ENCODE assay signal across 12 cellular contexts in the genomic region with DNA sequence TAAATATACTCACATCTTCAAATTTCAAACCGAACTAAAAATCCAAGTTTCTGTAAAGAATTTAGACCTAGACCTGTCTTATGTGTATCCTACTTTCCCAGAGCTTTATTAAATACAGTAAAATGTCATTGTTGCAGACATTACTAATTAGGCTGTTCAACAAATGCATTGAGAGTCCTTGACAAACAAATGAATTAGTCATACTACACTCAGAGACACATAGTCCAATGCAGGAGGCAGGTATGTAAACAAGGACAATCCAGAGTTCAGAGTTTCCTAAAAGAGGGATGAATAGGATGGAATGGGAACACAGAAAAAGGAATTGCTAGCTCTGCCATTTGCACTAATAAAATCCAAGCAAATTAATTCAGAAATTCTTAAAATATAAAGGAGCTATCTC. TPM values are rescaled to one million over a fixed set of nuclear protein-coding genes. Genes with fewer than 3 reads are reported as not detected.
DNase-seq lines count a peak whose midpoint lies in the region; ATAC-seq and TF ChIP-seq lines count a peak whose summit lies in the region.
"Had no signal": no experiment of that assay in that cellular context is flagged by ENCODE, and none has a peak within 500 bp of the region (broad histone marks: within the 10 kb centered on the region; RNA-seq: fewer than 3 reads in every experiment).

No MANE protein-coding gene starts in this region.

- H3K36me3 Mint-ChIP-seq in stimulated activated memory B cell treated with anti-CD40 and anti-IgM and Interleukin-4, amounts not matched to agents 10 μg/mL and 1 μg/mL and 100 μg/mL, for 72 hours = no peaks in the 10 kb centered on the region

- H3K9ac ChIP-seq in OCI-LY3 (ENCODE audit: low read length) (no peak overlapping the region), iPS-20b (ENCODE audit: low read depth, low read length) (no peak overlapping the region)

- H3K4me1 Mint-ChIP-seq in stimulated activated memory B cell treated with anti-CD40 and anti-IgM and Interleukin-4, amounts not matched to agents 10 μg/mL and 1 μg/mL and 100 μg/mL, for 72 hours = peaks cover 30% of the 10 kb centered on the region

- no peaks in the 10 kb centered on the region for H3K4me1 ChIP-seq in breast epithelium
- H3K4me1 ChIP-seq in OCI-LY3 (ENCODE audit: low read length) = peaks cover 22% of the 10 kb centered on the region
- peaks cover 21% of the 10 kb centered on the region for H3K4me1 ChIP-seq in iPS-20b (ENCODE audit: insufficient read depth, low read length)
- H3K4me1 ChIP-seq in transverse colon = peaks cover 0 to 28% (median 17%) of the 10 kb centered on the region in 4 donors

- no peaks in the 10 kb centered on the region for H3K27me3 Mint-ChIP-seq in stimulated activated memory B cell treated with anti-CD40 and anti-IgM and Interleukin-4, amounts not matched to agents 10 μg/mL and 1 μg/mL and 100 μg/mL, for 72 hours

- H3K4me2 ChIP-seq in OCI-LY3 (ENCODE audit: low read length) = 0 out of 2 replicates have a peak overlapping the region, but pooled peaks have one; percentile 70

- no peak overlapping the region for H3K27ac Mint-ChIP-seq in stimulated activated memory B cell treated with anti-CD40 and anti-IgM and Interleukin-4, amounts not matched to agents 10 μg/mL and 1 μg/mL and 100 μg/mL, for 72 hours

- no peak for TF ChIP-seq POLR2A in breast epithelium (IDR thresholded peaks at IDR 0.05)
- TF ChIP-seq POLR2A in transverse colon (IDR thresholded peaks at IDR 0.05) = no peak

- H2AFZ ChIP-seq in OCI-LY3 (ENCODE audit: low read depth, low read length) = no peak overlapping the region

- H3K9me3 Mint-ChIP-seq in stimulated activated memory B cell treated with anti-CD40 and anti-IgM and Interleukin-4, amounts not matched to agents 10 μg/mL and 1 μg/mL and 100 μg/mL, for 72 hours = no peaks in the 10 kb centered on the region

- H3K79me2 ChIP-seq in OCI-LY3 (ENCODE audit: low read length) = peaks cover 29% of the 10 kb centered on the region

- H3K4me3 Mint-ChIP-seq in stimulated activated memory B cell treated with anti-CD40 and anti-IgM and Interleukin-4, amounts not matched to agents 10 μg/mL and 1 μg/mL and 100 μg/mL, for 72 hours = no peak overlapping the region

- in situ Hi-C loops in T47D (cut with HindIII; ENCODE audit: low pct_unique_long_range_greater_than_20kb, low sequenced_read_pairs) (no loop called here), transverse colon (cut with MboI; ENCODE audit: low pct_ligation_motif_present in 1 of 4, low pct_unique_long_range_greater_than_20kb in 1 of 4, low sequenced_read_pairs in 3 of 4) (no loop called here)

- H3K36me3 ChIP-seq in breast epithelium (no peaks in the 10 kb centered on the region), OCI-LY3 (replicated peaks; ENCODE audit: low read depth, low read length) (peaks cover 14% of the 10 kb centered on the region), iPS-20b (ENCODE audit: insufficient read depth, low read depth, low read length) (no peaks in the 10 kb centered on the region), transverse colon (no peaks in the 10 kb centered on the region)
- H3K36me3 ChIP-seq: tibial nerve had no signal

- no peak for ATAC-seq in GM21360 (IDR thresholded peaks at IDR 0.05; ENCODE audit: unreplicated experiment)
- ATAC-seq in stimulated activated memory B cell treated with anti-CD40 and anti-IgM and Interleukin-4, amounts not matched to agents 10 μg/mL and 1 μg/mL and 100 μg/mL, for 72 hours = no peak
- ATAC-seq: GM12878 had no signal

- H4K20me1 ChIP-seq in OCI-LY3 (ENCODE audit: insufficient read depth, low read length) = peaks cover 20% of the 10 kb centered on the region

- intact Hi-C loops in breast epithelium (cut with DNase I; ENCODE audit: low total_unique reads) = no loop called here
- intact Hi-C loops in transverse colon (cut with DNase I; ENCODE audit: low total_unique reads) = no loop called here

- no peaks in the 10 kb centered on the region for H3K27me3 ChIP-seq in breast epithelium
- 0 out of 2 replicates have a peak, but pooled peaks cover 8% of the 10 kb centered on the region for H3K27me3 ChIP-seq in OCI-LY3 (ENCODE audit: low read depth, low read length)
- peaks cover 70% of the 10 kb centered on the region for H3K27me3 ChIP-seq in iPS-20b (ENCODE audit: insufficient read depth, low read length)
- H3K27me3 ChIP-seq in transverse colon = no peaks in the 10 kb centered on the region
- H3K27me3 ChIP-seq: tibial nerve had no signal

- 78% methylated on average over 1 of the region's 1 CpG; no CpG with 5 or more reads in 1 of the 2 donors for WGBS in transverse colon (ENCODE audit: low coverage in 1 of 2), 2 donors

- no peaks in the 10 kb centered on the region for H3K9me3 ChIP-seq in breast epithelium
- H3K9me3 ChIP-seq in OCI-LY3 (ENCODE audit: insufficient read depth, low read length) = no peaks in the 10 kb centered on the region
- H3K9me3 ChIP-seq in iPS-20b (ENCODE audit: insufficient read depth, low read depth, low read length) = no peaks in the 10 kb centered on the region
- H3K9me3 ChIP-seq in transverse colon = no peaks in the 10 kb centered on the region
- H3K9me3 ChIP-seq: tibial nerve had no signal

- TF ChIP-seq CTCF in breast epithelium (IDR thresholded peaks at IDR 0.05) = no peak
- TF ChIP-seq CTCF in OCI-LY3 (IDR thresholded peaks at IDR 0.05; ENCODE audit: low read depth, low read length) = no peak
- no peak for TF ChIP-seq CTCF in transverse colon (IDR thresholded peaks at IDR 0.05)

- H3K4me3 ChIP-seq in breast epithelium (no peak overlapping the region), OCI-LY3 (ENCODE audit: low read length) (0 out of 2 replicates have a peak overlapping the region, but pooled peaks have one; percentile 84), iPS-20b (ENCODE audit: low read length) (peak overlapping the region; percentile 79; the same call in 1 of the 2 replicates), transverse colon (peak overlapping the region in 1 of 4 donors; percentile 95)

- H3K27ac ChIP-seq in breast epithelium (peak overlapping the region in 1 of 2 donors; percentile 99), OCI-LY3 (ENCODE audit: low read length) (no peak overlapping the region), iPS-20b (ENCODE audit: low read length) (no peak overlapping the region), transverse colon (peak overlapping the region; percentile 99 to 100 (median 100))

- TF ChIP-seq EP300 in transverse colon (IDR thresholded peaks at IDR 0.05; ENCODE audit: low read depth) = no peak

- DNase-seq in T47D (ENCODE audit: low read depth in 1 of 2, low spot score in 1 of 2) (peak; percentile 33 to 42), breast epithelium (ENCODE audit: low spot score in 2 of 2) (no peak), transverse colon (no peak), NCI-H2227 treated with DMSO at 0.1 percent for 48 hours (lab: John Stamatoyannopoulos, UW) (no peak)
- DNase-seq: activated CD4-positive, CD25-positive, alpha-beta regulatory T cell; KBM-7 had no signal

RNA-seq across cellular contexts. Expression of a gene that starts 1.6 kb away (rescaled TPM):
- 10 to 100 TPM; 33.8 to 45.6 (median 38.1) TPM for total RNA-seq in breast epithelium
- 10 to 100 TPM; 40.2 to 69.2 (median 51.7) TPM for total RNA-seq in transverse colon

Comparison
In these comparisons a context has a peak if more than half of its experiments do, and no peak if none do; other contexts are left out.
1. DNase-seq: peak in T47D (2 of 2); none in breast epithelium (0 of 2), transverse colon (single experiment) and NCI-H2227 treated with DMSO at 0.1 percent for 48 hours (single experiment).
2. H3K27ac ChIP-seq: peak in transverse colon (4 of 4); none in OCI-LY3 (single experiment) and iPS-20b (single experiment).
3. H3K4me3 ChIP-seq: peak in OCI-LY3 (single experiment) and iPS-20b (single experiment); none in breast epithelium (0 of 3).